ENCODE assay signal across 8 cellular contexts in genomic region chr13:94596575-94596971, GRCh38. TPM values are rescaled to one million over a fixed set of nuclear protein-coding genes. Genes with fewer than 3 reads are reported as not detected.
DNase-seq lines count a peak whose midpoint lies in the region; ATAC-seq and TF ChIP-seq lines count a peak whose summit lies in the region.

No MANE protein-coding gene starts in this region.

- no peak overlapping the region for H3K9ac ChIP-seq in iPS-18a (ENCODE audit: low read length)

- peaks cover 22% of the 10 kb centered on the region for H3K36me3 Mint-ChIP-seq in activated T-helper 1 cell treated with anti-CD3 and anti-CD28 coated beads, Interleukin-12 subunit alpha, Interleukin-12 subunit beta, Interleukin-2, Interleukin-4 antibody, amounts not matched to agents 30 ng/mL and 10 ng/mL and 1 ng/mL, durations not matched to agents 14 hours and 24 hours and 36 hours (ENCODE audit: low read depth)
- peaks cover 7 to 8% of the 10 kb centered on the region in 2 donors for H3K36me3 Mint-ChIP-seq in stimulated activated naive B cell treated with anti-CD40 and anti-IgM and Interleukin-4, amounts not matched to agents 10 μg/mL and 1 μg/mL and 100 μg/mL, for 72 hours

- ATAC-seq in stimulated activated naive B cell treated with anti-CD40 and anti-IgM and Interleukin-4, amounts not matched to agents 10 μg/mL and 1 μg/mL and 100 μg/mL, for 72 hours (replicated peaks): no peak
- ATAC-seq in HG03457 (IDR thresholded peaks at IDR 0.05; ENCODE audit: unreplicated experiment) (no peak), GM19324 (IDR thresholded peaks at IDR 0.05; ENCODE audit: low FRiP score, unreplicated experiment) (no peak)

- H3K27ac Mint-ChIP-seq in activated T-helper 1 cell treated with anti-CD3 and anti-CD28 coated beads, Interleukin-12 subunit alpha, Interleukin-12 subunit beta, Interleukin-2, Interleukin-4 antibody, amounts not matched to agents 30 ng/mL and 10 ng/mL and 1 ng/mL, durations not matched to agents 14 hours and 24 hours and 36 hours: peak overlapping the region; percentile 95
- H3K27ac Mint-ChIP-seq in stimulated activated naive B cell treated with anti-CD40 and anti-IgM and Interleukin-4, amounts not matched to agents 10 μg/mL and 1 μg/mL and 100 μg/mL, for 72 hours: peak overlapping the region; percentile 93

- intact Hi-C loops in activated T-helper 1 cell treated with anti-CD3 and anti-CD28 coated beads, Interleukin-12 subunit alpha, Interleukin-12 subunit beta, Interleukin-2, Interleukin-4 antibody, amounts not matched to agents 30 ng/mL and 10 ng/mL and 1 ng/mL, durations not matched to agents 14 hours and 24 hours and 36 hours (cut with micrococcal nuclease): loop anchor here (1.0 to 5.0 kb wide), 2 partner anchors 47 to 1081 kb away; partner anchors contain the start of gene DNAJC3

- H3K36me3 ChIP-seq in HEK293 (ENCODE audit: control insufficient read depth in 2 of 2, insufficient read depth in 1 of 2, low read length in 2 of 2) (peaks cover 0 to 17% of the 10 kb centered on the region in 2 experiments; a peak in 2 of 3 replicates), iPS-18a (ENCODE audit: control insufficient read depth, low read depth, low read length) (peaks cover 10% of the 10 kb centered on the region)

- peak overlapping the region; percentile 93 for H3K4me3 Mint-ChIP-seq in activated T-helper 1 cell treated with anti-CD3 and anti-CD28 coated beads, Interleukin-12 subunit alpha, Interleukin-12 subunit beta, Interleukin-2, Interleukin-4 antibody, amounts not matched to agents 30 ng/mL and 10 ng/mL and 1 ng/mL, durations not matched to agents 14 hours and 24 hours and 36 hours
- H3K4me3 Mint-ChIP-seq in stimulated activated naive B cell treated with anti-CD40 and anti-IgM and Interleukin-4, amounts not matched to agents 10 μg/mL and 1 μg/mL and 100 μg/mL, for 72 hours: peak overlapping the region; percentile 92 to 93

- H3K27me3 ChIP-seq in iPS-18a (ENCODE audit: control insufficient read depth, insufficient read depth, low read length): peaks cover 16% of the 10 kb centered on the region

- H3K4me1 Mint-ChIP-seq in activated T-helper 1 cell treated with anti-CD3 and anti-CD28 coated beads, Interleukin-12 subunit alpha, Interleukin-12 subunit beta, Interleukin-2, Interleukin-4 antibody, amounts not matched to agents 30 ng/mL and 10 ng/mL and 1 ng/mL, durations not matched to agents 14 hours and 24 hours and 36 hours (ENCODE audit: low read depth): peaks cover 45% of the 10 kb centered on the region
- peaks cover 19 to 29% of the 10 kb centered on the region in 2 donors for H3K4me1 Mint-ChIP-seq in stimulated activated naive B cell treated with anti-CD40 and anti-IgM and Interleukin-4, amounts not matched to agents 10 μg/mL and 1 μg/mL and 100 μg/mL, for 72 hours

- no peak for TF ChIP-seq CTCF in HEK293 (tag by site-specific recombination; IDR thresholded peaks at IDR 0.05)

- CTCF ChIA-PET in HEK293 (lab: Yijun Ruan, JAX): interaction anchor here (0.6 to 0.7 kb wide), 2 partner anchors 129 to 1583 kb away, joined by 3 to 4 read pairs; no protein-coding TSS in a partner anchor

- H3K9me3 ChIP-seq in HEK293 (ENCODE audit: control insufficient read depth, insufficient read depth, low read depth, low read length) (no peaks in the 10 kb centered on the region), iPS-18a (ENCODE audit: control insufficient read depth, low read depth, low read length) (peaks cover 2% of the 10 kb centered on the region)

- H3K4me3 ChIP-seq in HEK293 (ENCODE audit: low read depth, low read length): peak overlapping the region; percentile 85
- peak overlapping the region; percentile 100 for H3K4me3 ChIP-seq in iPS-18a (ENCODE audit: low read length)

- H3K27ac ChIP-seq in HEK293 (ENCODE audit: extremely low read depth, low read depth, low read length) (no peak overlapping the region), iPS-18a (ENCODE audit: low read length) (no peak overlapping the region)

- no peaks in the 10 kb centered on the region for H3K4me1 ChIP-seq in HEK293 (ENCODE audit: control insufficient read depth, insufficient read depth, low read length)
- H3K4me1 ChIP-seq in iPS-18a (ENCODE audit: control insufficient read depth, low read depth, low read length): peaks cover 10% of the 10 kb centered on the region

- H3K27me3 Mint-ChIP-seq in activated T-helper 1 cell treated with anti-CD3 and anti-CD28 coated beads, Interleukin-12 subunit alpha, Interleukin-12 subunit beta, Interleukin-2, Interleukin-4 antibody, amounts not matched to agents 30 ng/mL and 10 ng/mL and 1 ng/mL, durations not matched to agents 14 hours and 24 hours and 36 hours (ENCODE audit: insufficient read depth): no peaks in the 10 kb centered on the region
- H3K27me3 Mint-ChIP-seq in stimulated activated naive B cell treated with anti-CD40 and anti-IgM and Interleukin-4, amounts not matched to agents 10 μg/mL and 1 μg/mL and 100 μg/mL, for 72 hours: no peaks in the 10 kb centered on the region

- peaks cover 9% of the 10 kb centered on the region for H3K9me3 Mint-ChIP-seq in activated T-helper 1 cell treated with anti-CD3 and anti-CD28 coated beads, Interleukin-12 subunit alpha, Interleukin-12 subunit beta, Interleukin-2, Interleukin-4 antibody, amounts not matched to agents 30 ng/mL and 10 ng/mL and 1 ng/mL, durations not matched to agents 14 hours and 24 hours and 36 hours
- peaks cover 4% of the 10 kb centered on the region in 2 donors for H3K9me3 Mint-ChIP-seq in stimulated activated naive B cell treated with anti-CD40 and anti-IgM and Interleukin-4, amounts not matched to agents 10 μg/mL and 1 μg/mL and 100 μg/mL, for 72 hours

- no peak for DNase-seq in activated T-helper 1 cell treated with anti-CD3 and anti-CD28 coated beads, Interleukin-12 subunit alpha, Interleukin-12 subunit beta, Interleukin-2, Interleukin-4 antibody, amounts not matched to agents 30 ng/mL and 10 ng/mL and 1 ng/mL, durations not matched to agents 14 hours and 24 hours and 36 hours (ENCODE audit: low spot score)
- DNase-seq in stimulated activated naive B cell treated with anti-CD40 and anti-IgM and Interleukin-4, amounts not matched to agents 10 μg/mL and 1 μg/mL and 100 μg/mL, for 72 hours: no peak
- no peak for DNase-seq in NCI-H82 (lab: John Stamatoyannopoulos, UW)
- no peak for DNase-seq in NK-92 treated with Interleukin-12 subunit alpha and Interleukin-12 subunit beta, amount 100 ng/mL, for 24 hours (lab: John Stamatoyannopoulos, UW)

- POLR2A ChIA-PET in HEK293 (lab: Yijun Ruan, JAX): interaction anchor here (0.7 to 2.0 kb wide), 8 partner anchors 8 to 60 kb away, joined by 3 to 28 read pairs (median 4); no protein-coding TSS in a partner anchor

TF ChIP-seq in HEK293, 187 proteins besides CTCF, POLR2A, EP300 and RAD21:
- TF ChIP-seq ZNF660 (tag by site-specific recombination; IDR thresholded peaks at IDR 0.05): no peak
- TF ChIP-seq ZFP3 (tag by site-specific recombination; IDR thresholded peaks at IDR 0.05; ENCODE audit: low read depth): no peak
- TF ChIP-seq, protein P1, sequence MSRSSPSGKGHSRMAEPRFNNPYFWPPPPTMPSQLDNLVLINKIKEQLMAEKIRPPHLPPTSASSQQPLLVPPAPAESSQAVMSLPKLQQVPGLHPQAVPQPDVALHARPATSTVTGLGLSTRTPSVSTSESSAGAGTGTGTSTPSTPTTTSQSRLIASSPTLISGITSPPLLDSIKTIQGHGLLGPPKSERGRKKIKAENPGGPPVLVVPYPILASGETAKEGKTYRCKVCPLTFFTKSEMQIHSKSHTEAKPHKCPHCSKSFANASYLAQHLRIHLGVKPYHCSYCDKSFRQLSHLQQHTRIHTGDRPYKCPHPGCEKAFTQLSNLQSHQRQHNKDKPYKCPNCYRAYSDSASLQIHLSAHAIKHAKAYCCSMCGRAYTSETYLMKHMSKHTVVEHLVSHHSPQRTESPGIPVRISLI (tag by site-specific recombination; IDR thresholded peaks at IDR 0.05): no peak
- TF ChIP-seq ZNF626 (tag by site-specific recombination; IDR thresholded peaks at IDR 0.05): no peak
- no peak for TF ChIP-seq ZNF791 (tag by site-specific recombination; IDR thresholded peaks at IDR 0.05)
- TF ChIP-seq HOXA7 (CRISPR knock-in tag; IDR thresholded peaks at IDR 0.05; ENCODE audit: borderline replicate concordance): no peak
- no peak for TF ChIP-seq ZNF792 (tag by site-specific recombination; IDR thresholded peaks at IDR 0.05)
- TF ChIP-seq ZNF777 (tag by site-specific recombination; IDR thresholded peaks at IDR 0.05; ENCODE audit: borderline replicate concordance): no peak
- TF ChIP-seq ZNF132 (tag by site-specific recombination; IDR thresholded peaks at IDR 0.05; ENCODE audit: borderline replicate concordance): no peak
- TF ChIP-seq ZNF223 (tag by site-specific recombination; IDR thresholded peaks at IDR 0.05): no peak
- no peak for TF ChIP-seq ZNF16 (tag by site-specific recombination; IDR thresholded peaks at IDR 0.05; ENCODE audit: low read depth)
- TF ChIP-seq, protein P2, sequence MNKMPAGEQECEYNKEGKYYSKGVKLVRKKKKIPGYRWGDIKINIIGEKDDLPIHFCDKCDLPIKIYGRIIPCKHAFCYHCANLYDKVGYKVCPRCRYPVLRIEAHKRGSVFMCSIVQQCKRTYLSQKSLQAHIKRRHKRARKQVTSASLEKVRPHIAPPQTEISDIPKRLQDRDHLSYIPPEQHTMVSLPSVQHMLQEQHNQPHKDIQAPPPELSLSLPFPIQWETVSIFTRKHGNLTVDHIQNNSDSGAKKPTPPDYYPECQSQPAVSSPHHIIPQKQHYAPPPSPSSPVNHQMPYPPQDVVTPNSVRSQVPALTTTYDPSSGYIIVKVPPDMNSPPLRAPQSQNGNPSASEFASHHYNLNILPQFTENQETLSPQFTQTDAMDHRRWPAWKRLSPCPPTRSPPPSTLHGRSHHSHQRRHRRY (tag by site-specific recombination; IDR thresholded peaks at IDR 0.05): no peak

RNA-seq across cellular contexts. Expression of gene TGDS, which starts 0.6 kb away (rescaled TPM):
- total RNA-seq in activated T-helper 1 cell treated with anti-CD3 and anti-CD28 coated beads, Interleukin-12 subunit alpha, Interleukin-12 subunit beta, Interleukin-2, Interleukin-4 antibody, amounts not matched to agents 30 ng/mL and 10 ng/mL and 1 ng/mL, durations not matched to agents 14 hours and 24 hours and 36 hours: 29.7 TPM in 2 replicates

RNA-seq across cellular contexts. Expression of gene GPR180, which starts 5.1 kb away (rescaled TPM):
- total RNA-seq in activated T-helper 1 cell treated with anti-CD3 and anti-CD28 coated beads, Interleukin-12 subunit alpha, Interleukin-12 subunit beta, Interleukin-2, Interleukin-4 antibody, amounts not matched to agents 30 ng/mL and 10 ng/mL and 1 ng/mL, durations not matched to agents 14 hours and 24 hours and 36 hours: 9.6 and 11.1 TPM in 2 replicates
